15 cellular contexts compared by ENCODE assay signal in genomic region chr10:86489960-86490612, GRCh38. TPM values are rescaled to one million over a fixed set of nuclear protein-coding genes. Genes with fewer than 3 reads are reported as not detected.
DNase-seq lines count a peak whose midpoint lies in the region; ATAC-seq, FAIRE-seq and TF ChIP-seq lines count a peak whose summit lies in the region.
"Had no signal": no experiment of that assay in that cellular context is flagged by ENCODE, and none has a peak within 500 bp of the region (broad histone marks: within the 10 kb centered on the region; RNA-seq: fewer than 3 reads in every experiment).

No MANE protein-coding gene starts in this region.

- TF ChIP-seq CTCF in HepG2 (CRISPR knock-in tag; IDR thresholded peaks at IDR 0.05): no peak
- TF ChIP-seq CTCF in right lobe of liver (IDR thresholded peaks at IDR 0.05): no peak
- no peak for TF ChIP-seq CTCF in HEK293 (tag by site-specific recombination; IDR thresholded peaks at IDR 0.05)

- no peak overlapping the region for H3K4me2 ChIP-seq in HepG2 (ENCODE audit: low read depth, low read length)
- H3K4me2 ChIP-seq: GM23338 had no signal

- H3K79me2 ChIP-seq in HepG2 (ENCODE audit: insufficient read depth, low read length): peaks cover 11% of the 10 kb centered on the region

- no peak overlapping the region for H3K27ac ChIP-seq in HepG2 (ENCODE audit: extremely low read length, insufficient read depth, low read length)
- H3K27ac ChIP-seq in right lobe of liver: no peak overlapping the region
- no peak overlapping the region for H3K27ac ChIP-seq in HEK293 (ENCODE audit: extremely low read depth, low read depth, low read length)
- H3K27ac ChIP-seq in layer of hippocampus (ENCODE audit: low read depth, low read length): peak overlapping the region; percentile 76
- H3K27ac ChIP-seq: C4-2B had no signal

- TF ChIP-seq RAD21 in HepG2 (CRISPR knock-in tag; IDR thresholded peaks at IDR 0.05): no peak

- no peaks in the 10 kb centered on the region for H4K20me1 ChIP-seq in HepG2 (ENCODE audit: insufficient read depth, low read length)

- no peak for ATAC-seq in HepG2
- no peak for ATAC-seq in right lobe of liver
- ATAC-seq: GM23338 had no signal

- no peak overlapping the region for H2AFZ ChIP-seq in HepG2 (ENCODE audit: low read length)
- H2AFZ ChIP-seq: GM23338 had no signal

- peak; percentile 15 for FAIRE-seq in HepG2 (lab: Jason Lieb, UNC)
- FAIRE-seq: GM12892, HTR-8/SVneo had no signal

- H3K9me3 ChIP-seq in HepG2 (ENCODE audit: low read length) (no peaks in the 10 kb centered on the region), right lobe of liver (no peaks in the 10 kb centered on the region), HEK293 (ENCODE audit: control insufficient read depth, insufficient read depth, low read depth, low read length) (no peaks in the 10 kb centered on the region)
- H3K9me3 ChIP-seq: BE2C had no signal

- intact Hi-C loops in HepG2 (cut with micrococcal nuclease; ENCODE audit: unreplicated experiment): no loop called here
- intact Hi-C loops in right lobe of liver (cut with DNase I): no loop called here

- WGBS in HepG2 (ENCODE audit: low lambda C conversion rate): 95% methylated on average over 8 of the region's 8 CpGs
- 80% methylated on average over 3 of the region's 8 CpGs for WGBS in right lobe of liver (ENCODE audit: insufficient coverage, low coverage, low lambda C conversion rate, missing lambda C conversion rate)

- TF ChIP-seq POLR2A in HepG2 (IDR thresholded peaks at IDR 0.05; ENCODE audit: insufficient read depth in 1 of 2, low read depth in 2 of 2, low read length in 2 of 2): no peak
- TF ChIP-seq POLR2A in right lobe of liver (IDR thresholded peaks at IDR 0.05): no peak

- TF ChIP-seq EP300 in HepG2 (IDR thresholded peaks at IDR 0.05; ENCODE audit: low read depth in 2 of 2, low read length in 2 of 2) (no peak), HepG2 (CRISPR knock-in tag; IDR thresholded peaks at IDR 0.05; ENCODE audit: borderline replicate concordance) (no peak)

- H3K27me3 ChIP-seq in HepG2 (ENCODE audit: control insufficient read depth in 1 of 2, insufficient read depth in 2 of 2, low read length in 2 of 2): no peaks in the 10 kb centered on the region
- H3K27me3 ChIP-seq in right lobe of liver: no peaks in the 10 kb centered on the region
- no peaks in the 10 kb centered on the region for H3K27me3 ChIP-seq in layer of hippocampus (ENCODE audit: control insufficient read depth, insufficient read depth, low read length)
- H3K27me3 ChIP-seq: BE2C had no signal

- no peak overlapping the region for H3K4me3 ChIP-seq in HepG2 (replicated peaks in 1 of 3; ENCODE audit: insufficient read depth in 1 of 3, low read depth in 2 of 3, low read length in 3 of 3)
- H3K4me3 ChIP-seq in right lobe of liver: no peak overlapping the region
- no peak overlapping the region for H3K4me3 ChIP-seq in HEK293 (ENCODE audit: low read depth, low read length)
- H3K4me3 ChIP-seq: GM23338 had no signal

- H3K36me3 ChIP-seq in HepG2 (replicated peaks in 1 of 2; ENCODE audit: control insufficient read depth in 1 of 2, insufficient read depth in 2 of 2, low read length in 2 of 2): peaks cover 9 to 46% of the 10 kb centered on the region in 2 experiments
- H3K36me3 ChIP-seq in right lobe of liver: peaks cover 0 to 15% (median 3%) of the 10 kb centered on the region in 4 donors
- H3K36me3 ChIP-seq in HEK293 (ENCODE audit: control insufficient read depth in 2 of 2, insufficient read depth in 1 of 2, low read length in 2 of 2): peaks cover 20 to 58% of the 10 kb centered on the region in 2 experiments

- in situ Hi-C loops in HepG2 (cut with HindIII; ENCODE audit: extremely low pct_ligation_motif_present, low pct_unique_long_range_greater_than_20kb): no loop called here

- no peak overlapping the region for H3K9ac ChIP-seq in HepG2 (ENCODE audit: insufficient read depth, low read depth, low read length)

- POLR2A ChIA-PET in HepG2 (lab: Yijun Ruan, JAX) (no interaction called here), HEK293 (lab: Yijun Ruan, JAX) (no interaction called here)

- DNase-seq in HepG2 (ENCODE audit: low spot score): no peak
- DNase-seq in right lobe of liver: no peak
- no peak for DNase-seq in NCI-H345 treated with DMSO at 0.1 percent for 48 hours (lab: John Stamatoyannopoulos, UW; ENCODE audit: unreplicated experiment)
- no peak for DNase-seq in activated gamma-delta T cell (lab: John Stamatoyannopoulos, UW)
- DNase-seq in putamen (ENCODE audit: low spot score): no peak
- DNase-seq: BE2C; CD4-positive, alpha-beta memory T cell; DMS79; H9 had no signal

- H3K4me1 ChIP-seq in HepG2 (ENCODE audit: insufficient read depth, low read length) (no peaks in the 10 kb centered on the region), right lobe of liver (peaks cover 0 to 5% (median 0%) of the 10 kb centered on the region in 4 donors), HEK293 (ENCODE audit: control insufficient read depth, insufficient read depth, low read length) (no peaks in the 10 kb centered on the region)
- H3K4me1 ChIP-seq: BE2C had no signal

- CTCF ChIA-PET in HepG2 (lab: Yijun Ruan, JAX; ENCODE audit: low intra/inter-chr PET ratio, low total read pairs): no interaction called here
- CTCF ChIA-PET in HEK293 (lab: Yijun Ruan, JAX): no interaction called here

- BruUV-seq in HepG2 (replicated peaks; lab: Mats Ljungman, UMichigan): no TSS peak

TF ChIP-seq in HepG2, 621 proteins besides CTCF, POLR2A, EP300 and RAD21 (continues in another document):
- TF ChIP-seq ZNF350 (CRISPR knock-in tag; IDR thresholded peaks at IDR 0.05; ENCODE audit: borderline replicate concordance, low read depth): no peak
- TF ChIP-seq ZNF225 (CRISPR knock-in tag; IDR thresholded peaks at IDR 0.05): no peak
- no peak for TF ChIP-seq E2F5 (CRISPR knock-in tag; conservative IDR thresholded peaks at IDR 0.05)
- TF ChIP-seq TSC22D2 (CRISPR knock-in tag; IDR thresholded peaks at IDR 0.05; ENCODE audit: borderline replicate concordance): no peak

TF ChIP-seq in HEK293, 187 proteins besides CTCF, POLR2A, EP300 and RAD21:
- TF ChIP-seq ZNF133 (tag by site-specific recombination; IDR thresholded peaks at IDR 0.05) (no peak), ZNF350 (tag by site-specific recombination; IDR thresholded peaks at IDR 0.05) (no peak), ZNF791 (tag by site-specific recombination; IDR thresholded peaks at IDR 0.05) (no peak), YY2 (tag by site-specific recombination; IDR thresholded peaks at IDR 0.05) (no peak), ZNF843 (tag by site-specific recombination; IDR thresholded peaks at IDR 0.05) (no peak), ZNF600 (tag by site-specific recombination; IDR thresholded peaks at IDR 0.05) (peak; percentile 89)
TF ChIP-seq in HEK293: peak in this region for 1.

RNA-seq across cellular contexts. Expression of gene WAPL, which starts 31.5 kb away (rescaled TPM):
- total RNA-seq in HepG2 (2016; rRNA removed; fragmentation: Illumina TruSeq; extraction: Trizol): 43.5 and 64.9 TPM in 2 replicates
- 13.0 and 17.4 TPM in 2 replicates for total RNA-seq in HepG2 (2016; cell fraction: cytosol; rRNA removed; fragmentation: Illumina TruSeq; extraction: Trizol; ENCODE audit: low read depth)
- 43.7 and 63.9 TPM in 2 replicates for total RNA-seq in HepG2 (2016; cell fraction: insoluble cytoplasmic fraction; rRNA removed; fragmentation: Illumina TruSeq; extraction: Trizol)
- total RNA-seq in HepG2 (2016; cell fraction: membrane; rRNA removed; fragmentation: Illumina TruSeq; extraction: Trizol): 23.7 and 25.1 TPM in 2 replicates
- 39.3 and 43.8 TPM in 2 replicates for total RNA-seq in HepG2 (2016; cell fraction: nucleus; rRNA removed; fragmentation: Illumina TruSeq; extraction: Trizol)
- polyA plus RNA-seq in HepG2 (2011; rRNA removed): 12.3 and 13.2 TPM in 2 replicates
- 5.6 and 9.8 TPM in 2 replicates for polyA plus RNA-seq in HepG2 (2011; cell fraction: cytosol; rRNA removed)
- 8.2 and 10.9 TPM in 2 replicates for polyA plus RNA-seq in HepG2 (2011; cell fraction: nucleus; rRNA removed)
- 22.0 and 30.6 TPM in 2 replicates for polyA plus RNA-seq in HepG2 (2012)
- polyA plus RNA-seq in HepG2 (2016; cell fraction: cytosol; fragmentation: Illumina TruSeq; extraction: Trizol; ENCODE audit: low read depth): 1.3 and 1.7 TPM in 2 replicates
- polyA plus RNA-seq in HepG2 (2016; cell fraction: insoluble cytoplasmic fraction; fragmentation: Illumina TruSeq; extraction: Trizol; ENCODE audit: low read depth): 38.5 and 41.9 TPM in 2 replicates
- polyA plus RNA-seq in HepG2 (2016; cell fraction: membrane; fragmentation: Illumina TruSeq; extraction: Trizol; ENCODE audit: low read depth): 7.0 and 7.3 TPM in 2 replicates
- polyA plus RNA-seq in HepG2 (2016; cell fraction: nucleus; fragmentation: Illumina TruSeq; extraction: Trizol; ENCODE audit: insufficient read depth, low read depth): 30.3 and 32.3 TPM in 2 replicates
- 17.4 and 26.8 TPM in 2 replicates for polyA minus RNA-seq in HepG2 (2011; rRNA and poly(A)+ RNA removed; ENCODE audit: low replicate concordance)
- 26.6 and 30.6 TPM in 2 replicates for polyA minus RNA-seq in HepG2 (2011; cell fraction: cytosol; rRNA and poly(A)+ RNA removed)
- 38.2 and 48.1 TPM in 2 replicates for polyA minus RNA-seq in HepG2 (2011; cell fraction: nucleus; rRNA and poly(A)+ RNA removed)
- 10 to 100 TPM; 13.4 to 21.3 (median 18.8) TPM for total RNA-seq in right lobe of liver
